ENCODE assay signal across 1 cellular context in the genomic region with DNA sequence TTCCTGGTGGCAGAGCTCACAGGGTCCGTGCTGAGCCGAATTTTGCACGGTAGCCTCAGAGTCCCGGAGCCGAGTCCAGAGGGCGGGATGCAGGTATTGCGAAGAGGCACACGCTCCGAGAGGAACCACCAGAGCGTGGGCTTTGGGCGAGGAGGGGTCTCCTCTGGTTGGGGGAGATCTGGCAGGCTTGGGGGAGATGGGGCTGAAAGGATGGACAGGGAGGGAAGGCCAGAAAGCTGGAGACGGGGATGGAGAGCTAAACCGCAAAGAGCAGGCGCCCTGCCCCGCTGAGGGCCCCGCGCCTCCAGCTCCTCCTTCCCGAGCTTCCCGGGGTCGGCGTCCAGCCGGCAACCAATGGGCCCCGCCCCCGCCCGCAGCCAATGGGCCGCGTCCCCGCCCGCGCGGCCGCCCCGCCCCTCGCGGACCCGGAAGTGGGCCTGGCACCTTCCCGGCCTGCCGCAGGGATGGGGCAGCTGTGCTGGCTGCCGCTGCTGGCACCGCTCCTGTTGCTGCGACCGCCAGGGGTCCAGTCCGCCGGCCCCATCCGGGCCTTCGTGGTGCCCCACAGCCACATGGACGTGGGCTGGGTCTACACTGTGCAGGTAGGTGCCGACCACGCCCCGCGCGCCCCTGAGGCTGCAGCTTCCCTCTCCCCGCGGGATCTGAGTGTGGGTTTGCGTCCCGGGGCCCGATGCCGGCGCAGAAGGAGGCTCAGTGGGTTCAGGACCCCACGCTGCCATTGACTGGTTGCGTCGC.
A peak's percentile ranks its signal among the peaks of the same experiment; 100 is the strongest.
TF ChIP-seq lines count a peak whose summit lies in the region.

Gene MAN2B2, plus strand, starts transcription at position 443 of the 756 bp plus-strand sequence. Its CDS starts 22 bp downstream, at position 465.

TF ChIP-seq in HepG2, 621 proteins besides CTCF, POLR2A, EP300 and RAD21 (continued from another document and continues in another):
- TF ChIP-seq NFAT5 (CRISPR knock-in tag; IDR thresholded peaks at IDR 0.05) (no peak), NFIC (IDR thresholded peaks at IDR 0.05; ENCODE audit: low read length) (no peak), MAZ (IDR thresholded peaks at IDR 0.05; ENCODE audit: borderline replicate concordance, low read depth, low read length) (no peak), MAZ (CRISPR knock-in tag; IDR thresholded peaks at IDR 0.05; ENCODE audit: low read depth) (peak; percentile 48; the same call in 1 of the 2 replicates), MATR3 (CRISPR knock-in tag; IDR thresholded peaks at IDR 0.05) (no peak), ZNF609 (CRISPR knock-in tag; IDR thresholded peaks at IDR 0.05; ENCODE audit: borderline replicate concordance) (no peak), CREB1 (IDR thresholded peaks at IDR 0.05) (no peak), CREB1 (CRISPR knock-in tag; IDR thresholded peaks at IDR 0.05) (no peak), TBX3 (IDR thresholded peaks at IDR 0.05; ENCODE audit: borderline replicate concordance) (no peak), ZNF629 (CRISPR knock-in tag; conservative IDR thresholded peaks at IDR 0.05) (no peak), ZSCAN21 (CRISPR knock-in tag; IDR thresholded peaks at IDR 0.05; ENCODE audit: borderline replicate concordance) (peak; percentile 51; the same call in 1 of the 2 replicates), MNT (IDR thresholded peaks at IDR 0.05) (no peak), ZNF777 (CRISPR knock-in tag; IDR thresholded peaks at IDR 0.05) (no peak), BCLAF1 (IDR thresholded peaks at IDR 0.05) (no peak), ZNF652 (CRISPR knock-in tag; IDR thresholded peaks at IDR 0.05; ENCODE audit: borderline replicate concordance, low read depth) (no peak), ZNF557 (CRISPR knock-in tag; IDR thresholded peaks at IDR 0.05) (no peak), ZBTB4 (CRISPR knock-in tag; IDR thresholded peaks at IDR 0.05; ENCODE audit: borderline replicate concordance) (no peak), TAF15 (IDR thresholded peaks at IDR 0.05; ENCODE audit: low read depth, low read length, poor library complexity, severe bottlenecking) (no peak), ZNF362 (CRISPR knock-in tag; IDR thresholded peaks at IDR 0.05; ENCODE audit: borderline replicate concordance) (no peak; the same call in 1 of the 2 replicates), ZNF510 (CRISPR knock-in tag; IDR thresholded peaks at IDR 0.05; ENCODE audit: low read depth) (no peak), ZNF670 (CRISPR knock-in tag; IDR thresholded peaks at IDR 0.05; ENCODE audit: borderline replicate concordance) (no peak), ZNF260 (CRISPR knock-in tag; IDR thresholded peaks at IDR 0.05; ENCODE audit: borderline replicate concordance, low read depth) (no peak), NFYC (CRISPR knock-in tag; IDR thresholded peaks at IDR 0.05) (peak; percentile 64), ZNF234 (CRISPR knock-in tag; conservative IDR thresholded peaks at IDR 0.05) (0 out of 2 replicates have a peak, but pooled peaks have one; percentile 41), KMT2A (CRISPR knock-in tag; IDR thresholded peaks at IDR 0.05) (no peak), ZNF337 (CRISPR knock-in tag; IDR thresholded peaks at IDR 0.05; ENCODE audit: borderline replicate concordance, low read depth) (0 out of 2 replicates have a peak, but pooled peaks have one; percentile 44), ZNF446 (CRISPR knock-in tag; IDR thresholded peaks at IDR 0.05) (no peak)
- TF ChIP-seq, protein P1, sequence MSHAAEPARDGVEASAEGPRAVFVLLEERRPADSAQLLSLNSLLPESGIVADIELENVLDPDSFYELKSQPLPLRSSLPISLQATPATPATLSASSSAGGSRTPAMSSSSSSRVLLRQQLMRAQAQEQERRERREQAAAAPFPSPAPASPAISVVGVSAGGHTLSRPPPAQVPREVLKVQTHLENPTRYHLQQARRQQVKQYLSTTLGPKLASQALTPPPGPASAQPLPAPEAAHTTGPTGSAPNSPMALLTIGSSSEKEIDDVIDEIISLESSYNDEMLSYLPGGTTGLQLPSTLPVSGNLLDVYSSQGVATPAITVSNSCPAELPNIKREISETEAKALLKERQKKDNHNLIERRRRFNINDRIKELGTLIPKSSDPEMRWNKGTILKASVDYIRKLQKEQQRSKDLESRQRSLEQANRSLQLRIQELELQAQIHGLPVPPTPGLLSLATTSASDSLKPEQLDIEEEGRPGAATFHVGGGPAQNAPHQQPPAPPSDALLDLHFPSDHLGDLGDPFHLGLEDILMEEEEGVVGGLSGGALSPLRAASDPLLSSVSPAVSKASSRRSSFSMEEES (CRISPR knock-in tag; IDR thresholded peaks at IDR 0.05) = no peak
